In the genomic region with DNA sequence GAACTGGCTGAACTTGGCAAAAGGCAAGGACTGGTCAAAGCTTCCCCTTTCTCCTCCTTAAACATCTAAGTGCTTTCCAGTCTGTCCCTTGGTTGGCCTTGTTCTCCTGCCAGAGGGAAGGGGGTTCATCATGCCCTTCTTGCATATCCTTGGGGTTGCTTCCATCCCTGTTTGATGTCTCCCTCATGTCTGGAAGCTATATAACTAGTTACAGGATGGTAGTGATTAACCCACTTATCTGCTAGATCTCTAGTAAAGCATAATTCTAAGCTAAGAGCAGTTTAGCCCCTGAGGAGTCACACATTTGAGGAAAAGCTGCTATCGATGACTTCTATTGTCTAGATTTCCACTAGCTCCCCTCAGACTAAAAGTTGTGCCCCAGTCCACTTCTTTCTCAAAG, we compare ENCODE assay signal across 3 cellular contexts.
TF ChIP-seq lines count a peak whose summit lies in the region.

No MANE protein-coding gene starts in this region.

TF ChIP-seq in GM23338, 12 proteins besides CTCF, POLR2A, EP300 and RAD21 (continues in another document):
- TF ChIP-seq EZH2phosphoT487 (IDR thresholded peaks at IDR 0.05; ENCODE audit: unreplicated experiment) = no peak
- no peak for TF ChIP-seq ZNF331 (CRISPR knock-in tag; IDR thresholded peaks at IDR 0.05; ENCODE audit: low read depth)
- TF ChIP-seq JUNB (IDR thresholded peaks at IDR 0.05; ENCODE audit: unreplicated experiment) = no peak
- TF ChIP-seq, protein P1, sequence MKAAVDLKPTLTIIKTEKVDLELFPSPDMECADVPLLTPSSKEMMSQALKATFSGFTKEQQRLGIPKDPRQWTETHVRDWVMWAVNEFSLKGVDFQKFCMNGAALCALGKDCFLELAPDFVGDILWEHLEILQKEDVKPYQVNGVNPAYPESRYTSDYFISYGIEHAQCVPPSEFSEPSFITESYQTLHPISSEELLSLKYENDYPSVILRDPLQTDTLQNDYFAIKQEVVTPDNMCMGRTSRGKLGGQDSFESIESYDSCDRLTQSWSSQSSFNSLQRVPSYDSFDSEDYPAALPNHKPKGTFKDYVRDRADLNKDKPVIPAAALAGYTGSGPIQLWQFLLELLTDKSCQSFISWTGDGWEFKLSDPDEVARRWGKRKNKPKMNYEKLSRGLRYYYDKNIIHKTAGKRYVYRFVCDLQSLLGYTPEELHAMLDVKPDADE (IDR thresholded peaks at IDR 0.05) = no peak
- TF ChIP-seq, protein P2, sequence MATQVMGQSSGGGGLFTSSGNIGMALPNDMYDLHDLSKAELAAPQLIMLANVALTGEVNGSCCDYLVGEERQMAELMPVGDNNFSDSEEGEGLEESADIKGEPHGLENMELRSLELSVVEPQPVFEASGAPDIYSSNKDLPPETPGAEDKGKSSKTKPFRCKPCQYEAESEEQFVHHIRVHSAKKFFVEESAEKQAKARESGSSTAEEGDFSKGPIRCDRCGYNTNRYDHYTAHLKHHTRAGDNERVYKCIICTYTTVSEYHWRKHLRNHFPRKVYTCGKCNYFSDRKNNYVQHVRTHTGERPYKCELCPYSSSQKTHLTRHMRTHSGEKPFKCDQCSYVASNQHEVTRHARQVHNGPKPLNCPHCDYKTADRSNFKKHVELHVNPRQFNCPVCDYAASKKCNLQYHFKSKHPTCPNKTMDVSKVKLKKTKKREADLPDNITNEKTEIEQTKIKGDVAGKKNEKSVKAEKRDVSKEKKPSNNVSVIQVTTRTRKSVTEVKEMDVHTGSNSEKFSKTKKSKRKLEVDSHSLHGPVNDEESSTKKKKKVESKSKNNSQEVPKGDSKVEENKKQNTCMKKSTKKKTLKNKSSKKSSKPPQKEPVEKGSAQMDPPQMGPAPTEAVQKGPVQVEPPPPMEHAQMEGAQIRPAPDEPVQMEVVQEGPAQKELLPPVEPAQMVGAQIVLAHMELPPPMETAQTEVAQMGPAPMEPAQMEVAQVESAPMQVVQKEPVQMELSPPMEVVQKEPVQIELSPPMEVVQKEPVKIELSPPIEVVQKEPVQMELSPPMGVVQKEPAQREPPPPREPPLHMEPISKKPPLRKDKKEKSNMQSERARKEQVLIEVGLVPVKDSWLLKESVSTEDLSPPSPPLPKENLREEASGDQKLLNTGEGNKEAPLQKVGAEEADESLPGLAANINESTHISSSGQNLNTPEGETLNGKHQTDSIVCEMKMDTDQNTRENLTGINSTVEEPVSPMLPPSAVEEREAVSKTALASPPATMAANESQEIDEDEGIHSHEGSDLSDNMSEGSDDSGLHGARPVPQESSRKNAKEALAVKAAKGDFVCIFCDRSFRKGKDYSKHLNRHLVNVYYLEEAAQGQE (IDR thresholded peaks at IDR 0.05; ENCODE audit: unreplicated experiment) = no peak
- TF ChIP-seq EZH2 (IDR thresholded peaks at IDR 0.05; ENCODE audit: low read depth, unreplicated experiment) = no peak

TF ChIP-seq in IMR-90, 13 proteins besides CTCF, POLR2A, EP300 and RAD21:
- TF ChIP-seq, protein P3, sequence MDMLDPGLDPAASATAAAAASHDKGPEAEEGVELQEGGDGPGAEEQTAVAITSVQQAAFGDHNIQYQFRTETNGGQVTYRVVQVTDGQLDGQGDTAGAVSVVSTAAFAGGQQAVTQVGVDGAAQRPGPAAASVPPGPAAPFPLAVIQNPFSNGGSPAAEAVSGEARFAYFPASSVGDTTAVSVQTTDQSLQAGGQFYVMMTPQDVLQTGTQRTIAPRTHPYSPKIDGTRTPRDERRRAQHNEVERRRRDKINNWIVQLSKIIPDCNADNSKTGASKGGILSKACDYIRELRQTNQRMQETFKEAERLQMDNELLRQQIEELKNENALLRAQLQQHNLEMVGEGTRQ (IDR thresholded peaks at IDR 0.05; ENCODE audit: low read depth, low read length) = no peak
- TF ChIP-seq RCOR1 (IDR thresholded peaks at IDR 0.05; ENCODE audit: insufficient replicate concordance, low read length) (no peak), CEBPB (IDR thresholded peaks at IDR 0.05; ENCODE audit: low read depth, low read length) (no peak), FOS (IDR thresholded peaks at IDR 0.05; ENCODE audit: low read depth, low read length) (no peak), MAFK (IDR thresholded peaks at IDR 0.05; ENCODE audit: low read depth, low read length) (no peak), RFX5 (IDR thresholded peaks at IDR 0.05; ENCODE audit: low read depth, low read length) (no peak), MXI1 (IDR thresholded peaks at IDR 0.05; ENCODE audit: borderline replicate concordance, low read depth, low read length) (no peak), BHLHE40 (IDR thresholded peaks at IDR 0.05; ENCODE audit: low read depth, low read length) (no peak), SMC3 (IDR thresholded peaks at IDR 0.05; ENCODE audit: low read depth, low read length) (no peak), CHD1 (IDR thresholded peaks at IDR 0.05; ENCODE audit: low read depth, low read length) (no peak), MAZ (IDR thresholded peaks at IDR 0.05; ENCODE audit: borderline replicate concordance, low read depth, low read length) (no peak), NFE2L2 (IDR thresholded peaks at IDR 0.05; ENCODE audit: low read depth, low read length) (no peak)
- TF ChIP-seq, protein P4, sequence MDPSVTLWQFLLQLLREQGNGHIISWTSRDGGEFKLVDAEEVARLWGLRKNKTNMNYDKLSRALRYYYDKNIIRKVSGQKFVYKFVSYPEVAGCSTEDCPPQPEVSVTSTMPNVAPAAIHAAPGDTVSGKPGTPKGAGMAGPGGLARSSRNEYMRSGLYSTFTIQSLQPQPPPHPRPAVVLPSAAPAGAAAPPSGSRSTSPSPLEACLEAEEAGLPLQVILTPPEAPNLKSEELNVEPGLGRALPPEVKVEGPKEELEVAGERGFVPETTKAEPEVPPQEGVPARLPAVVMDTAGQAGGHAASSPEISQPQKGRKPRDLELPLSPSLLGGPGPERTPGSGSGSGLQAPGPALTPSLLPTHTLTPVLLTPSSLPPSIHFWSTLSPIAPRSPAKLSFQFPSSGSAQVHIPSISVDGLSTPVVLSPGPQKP (IDR thresholded peaks at IDR 0.05; ENCODE audit: borderline replicate concordance, low read depth, low read length) = no peak

TF ChIP-seq in K562, 482 proteins besides CTCF, POLR2A, EP300 and RAD21:
- TF ChIP-seq EHMT2 (IDR thresholded peaks at IDR 0.05) = no peak
- TF ChIP-seq, protein P5, sequence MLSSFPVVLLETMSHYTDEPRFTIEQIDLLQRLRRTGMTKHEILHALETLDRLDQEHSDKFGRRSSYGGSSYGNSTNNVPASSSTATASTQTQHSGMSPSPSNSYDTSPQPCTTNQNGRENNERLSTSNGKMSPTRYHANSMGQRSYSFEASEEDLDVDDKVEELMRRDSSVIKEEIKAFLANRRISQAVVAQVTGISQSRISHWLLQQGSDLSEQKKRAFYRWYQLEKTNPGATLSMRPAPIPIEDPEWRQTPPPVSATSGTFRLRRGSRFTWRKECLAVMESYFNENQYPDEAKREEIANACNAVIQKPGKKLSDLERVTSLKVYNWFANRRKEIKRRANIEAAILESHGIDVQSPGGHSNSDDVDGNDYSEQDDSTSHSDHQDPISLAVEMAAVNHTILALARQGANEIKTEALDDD (IDR thresholded peaks at IDR 0.05) = peak; percentile 78
- TF ChIP-seq, protein P1 (conservative IDR thresholded peaks at IDR 0.05; ENCODE audit: control insufficient read depth, low read depth, low read length) = no peak
